Comparison of ENCODE assay signal across 12 cellular contexts in the genomic region with DNA sequence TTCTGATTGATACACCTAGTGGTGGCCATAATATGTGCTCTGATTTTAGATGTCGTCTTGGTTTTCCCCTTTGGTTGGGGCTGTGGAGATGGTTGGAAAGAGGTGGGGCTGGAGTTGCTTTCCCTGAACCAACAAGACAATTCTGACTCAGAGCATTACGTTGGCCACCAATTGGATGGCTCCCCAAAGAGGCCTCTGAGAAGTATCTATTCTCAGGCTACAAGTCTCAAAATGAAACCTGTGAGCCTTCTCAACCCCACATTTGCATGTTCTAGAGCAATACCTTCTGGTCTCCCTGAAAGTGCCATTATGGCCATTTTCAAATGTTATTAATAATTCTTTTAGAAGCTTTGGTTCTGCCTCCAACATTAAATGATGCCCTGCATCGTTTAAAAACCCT.
DNase-seq lines count a peak whose midpoint lies in the region; ATAC-seq and TF ChIP-seq lines count a peak whose summit lies in the region.
"Had no signal": no experiment of that assay in that cellular context is flagged by ENCODE, and none has a peak within 500 bp of the region (broad histone marks: within the 10 kb centered on the region; RNA-seq: fewer than 3 reads in every experiment).

No MANE protein-coding gene starts in this region.

- WGBS in esophagus muscularis mucosa = 88% methylated on average over 3 of the region's 3 CpGs

- ATAC-seq in GM19043 (IDR thresholded peaks at IDR 0.05; ENCODE audit: low read depth, unreplicated experiment) (peak; percentile 99), HG02610 (IDR thresholded peaks at IDR 0.05; ENCODE audit: unreplicated experiment) (peak; percentile 99), HG03432 (IDR thresholded peaks at IDR 0.05; ENCODE audit: unreplicated experiment) (peak; percentile 98)
- ATAC-seq: natural killer cell treated with Interleukin-12 subunit alpha and Interleukin-12 subunit beta and Interleukin-15 and Interleukin-18, amount 100 ng/mL, for 72 hours had no signal

- H3K9me3 Mint-ChIP-seq in chondrocyte (ENCODE audit: low read depth) = no peaks in the 10 kb centered on the region

- no peaks in the 10 kb centered on the region for H3K4me1 Mint-ChIP-seq in chondrocyte (ENCODE audit: low read depth)
- H3K4me1 Mint-ChIP-seq: activated CD4-positive, alpha-beta T cell treated with anti-CD3 and anti-CD28 coated beads, Interleukin-2, amount 10 ng/mL, durations not matched to agents 24 days and 14 days had no signal

- DNase-seq in esophagus muscularis mucosa (ENCODE audit: extremely low spot score) = no peak
- no peak for DNase-seq in chondrocyte (ENCODE audit: low spot score)
- no peak for DNase-seq in NCI-H2029 treated with DMSO at 0.1 percent for 48 hours (lab: John Stamatoyannopoulos, UW)
- DNase-seq in activated CD4-positive, alpha-beta T cell treated with anti-CD3 and anti-CD28 coated beads, Interleukin-2, amount 50 U/mL, for 1 hour = no peak
- DNase-seq: activated CD4-positive, alpha-beta T cell treated with anti-CD3 and anti-CD28 coated beads, Interleukin-2, amount 10 ng/mL, durations not matched to agents 24 days and 14 days; AML-193; NCI-H2171 had no signal

- TF ChIP-seq EP300 in esophagus muscularis mucosa (IDR thresholded peaks at IDR 0.05) = no peak

- H3K36me3 ChIP-seq in esophagus muscularis mucosa = no peaks in the 10 kb centered on the region

- no peaks in the 10 kb centered on the region for H3K9me3 ChIP-seq in esophagus muscularis mucosa

- no peak overlapping the region for H3K27ac ChIP-seq in esophagus muscularis mucosa (replicated peaks in 1 of 4)

- no peaks in the 10 kb centered on the region for H3K36me3 Mint-ChIP-seq in chondrocyte (ENCODE audit: low read depth)
- H3K36me3 Mint-ChIP-seq: natural killer cell treated with Interleukin-12 subunit alpha and Interleukin-12 subunit beta and Interleukin-15 and Interleukin-18, amount 100 ng/mL, for 72 hours had no signal

- intact Hi-C loops in esophagus muscularis mucosa (cut with DNase I) = no loop called here

- no peak overlapping the region for H3K27ac Mint-ChIP-seq in chondrocyte (ENCODE audit: unreplicated experiment)
- H3K27ac Mint-ChIP-seq: activated CD4-positive, alpha-beta T cell treated with anti-CD3 and anti-CD28 coated beads, Interleukin-2, amount 10 ng/mL, durations not matched to agents 24 days and 14 days; natural killer cell treated with Interleukin-12 subunit alpha and Interleukin-12 subunit beta and Interleukin-15 and Interleukin-18, amount 100 ng/mL, for 72 hours had no signal

- no peaks in the 10 kb centered on the region for H3K27me3 ChIP-seq in esophagus muscularis mucosa

- no peak for TF ChIP-seq POLR2A in esophagus muscularis mucosa (IDR thresholded peaks at IDR 0.05; ENCODE audit: low read depth)

- H3K4me3 Mint-ChIP-seq in chondrocyte (ENCODE audit: unreplicated experiment) = no peak overlapping the region
- H3K4me3 Mint-ChIP-seq: activated CD4-positive, alpha-beta T cell treated with anti-CD3 and anti-CD28 coated beads, Interleukin-2, amount 10 ng/mL, durations not matched to agents 24 days and 14 days; natural killer cell treated with Interleukin-12 subunit alpha and Interleukin-12 subunit beta and Interleukin-15 and Interleukin-18, amount 100 ng/mL, for 72 hours had no signal

- no peak overlapping the region for H3K4me3 ChIP-seq in esophagus muscularis mucosa

- peaks cover 0 to 31% (median 21%) of the 10 kb centered on the region in 4 donors for H3K4me1 ChIP-seq in esophagus muscularis mucosa

- 0 out of 3 replicates have a peak, but pooled peaks have one; percentile 40 for TF ChIP-seq CTCF in GM12872 (IDR thresholded peaks at IDR 0.05; ENCODE audit: insufficient read depth, low read depth, low read length)
- TF ChIP-seq CTCF in esophagus muscularis mucosa (IDR thresholded peaks at IDR 0.05) = no peak
- no peak for TF ChIP-seq CTCF in chondrocyte (IDR thresholded peaks at IDR 0.05)

- H3K27me3 Mint-ChIP-seq in chondrocyte (ENCODE audit: low read depth) = no peaks in the 10 kb centered on the region
- H3K27me3 Mint-ChIP-seq: activated CD4-positive, alpha-beta T cell treated with anti-CD3 and anti-CD28 coated beads, Interleukin-2, amount 10 ng/mL, durations not matched to agents 24 days and 14 days had no signal
